8 cellular contexts compared by ENCODE assay signal in genomic region chr17:40068584-40068916, GRCh38. TPM values are rescaled to one million over a fixed set of nuclear protein-coding genes. Genes with fewer than 3 reads are reported as not detected.
A peak's percentile ranks its signal among the peaks of the same experiment; 100 is the strongest.
DNase-seq lines count a peak whose midpoint lies in the region; ATAC-seq and TF ChIP-seq lines count a peak whose summit lies in the region.

No MANE protein-coding gene starts in this region.

- no peaks in the 10 kb centered on the region for H3K36me3 ChIP-seq in GM23248 (ENCODE audit: low read depth)

- in situ Hi-C loops in GM23248 (cut with MboI), result no loop called here

- H3K9ac ChIP-seq in GM23248, result peak overlapping the region; percentile 83

- H3K4me3 ChIP-seq in GM23248 (peak overlapping the region; percentile 75), fibroblast of pulmonary artery (replicated peaks; ENCODE audit: low read depth, low read length) (peak overlapping the region; percentile 36), skeletal muscle cell (ENCODE audit: low read depth, low read length) (peak overlapping the region; percentile 2)

- no peak for DNase-seq in GM23248
- no peak for DNase-seq in T-helper 17 cell
- no peak for DNase-seq in fibroblast of pulmonary artery (ENCODE audit: low read depth)
- DNase-seq in skeletal muscle cell (ENCODE audit: low read depth), result no peak
- no peak for DNase-seq in HCEC 1CT
- no peak for DNase-seq in retina
- DNase-seq in amniotic stem cell (lab: John Stamatoyannopoulos, UW), result no peak

- H2AFZ ChIP-seq in GM23248, result peak overlapping the region; percentile 78; the same call in 1 of the 2 replicates

- H3K4me3 Mint-ChIP-seq in T-helper 17 cell, result peak overlapping the region; percentile 91

- H3F3A ChIP-seq in GM23248 (ENCODE audit: insufficient read depth), result peaks cover 26% of the 10 kb centered on the region

- peaks cover 70% of the 10 kb centered on the region for H3K79me2 ChIP-seq in GM23248 (ENCODE audit: insufficient read depth)

- no peaks in the 10 kb centered on the region for H3K27me3 ChIP-seq in GM23248 (replicated peaks; ENCODE audit: insufficient read depth)

- TF ChIP-seq CTCF in fibroblast of pulmonary artery (IDR thresholded peaks at IDR 0.05; ENCODE audit: low read length, missing control alignments), result no peak

- ATAC-seq in T-helper 17 cell (no peak), HG02642 (IDR thresholded peaks at IDR 0.05; ENCODE audit: poor library complexity, unreplicated experiment) (no peak)

- WGBS in GM23248 (ENCODE audit: low coverage in 1 of 2, low lambda C conversion rate in 2 of 2, missing lambda C conversion rate in 2 of 2), 2 experiments, result 4 to 12% methylated on average over 5 of the region's 5 CpGs

- H3K27me3 Mint-ChIP-seq in T-helper 17 cell, result no peaks in the 10 kb centered on the region

- H3K4me1 ChIP-seq in GM23248 (ENCODE audit: insufficient read depth), result peaks cover 62% of the 10 kb centered on the region

- peak overlapping the region; percentile 95 for H3K27ac Mint-ChIP-seq in T-helper 17 cell

- peaks cover 6% of the 10 kb centered on the region; the same call in 1 of the 2 replicates for H4K20me1 ChIP-seq in GM23248 (ENCODE audit: insufficient read depth)

- H3K4me1 Mint-ChIP-seq in T-helper 17 cell, result peaks cover 57% of the 10 kb centered on the region

- no peaks in the 10 kb centered on the region for H3K9me2 ChIP-seq in GM23248 (ENCODE audit: insufficient read depth)

- no peaks in the 10 kb centered on the region for H3K9me3 ChIP-seq in GM23248 (ENCODE audit: low read depth)
- H3K9me3 ChIP-seq in T-helper 17 cell (ENCODE audit: control insufficient read depth, low read length, poor library complexity, severe bottlenecking), result no peaks in the 10 kb centered on the region

- H3K4me2 ChIP-seq in GM23248 (ENCODE audit: unreplicated experiment), result peak overlapping the region; percentile 99

- H3K36me3 Mint-ChIP-seq in T-helper 17 cell (ENCODE audit: low read depth), result no peaks in the 10 kb centered on the region

- peak overlapping the region; percentile 84 for H3K27ac ChIP-seq in GM23248

RNA-seq across cellular contexts. Expression of gene THRA, which starts 5.8 kb away (rescaled TPM):
- total RNA-seq in GM23248 (2014; rRNA removed; shearing (Covaris generic)), result 33.3 and 36.2 TPM in 2 replicates
- 15.8 and 16.4 TPM in 2 replicates for polyA plus RNA-seq in GM23248 (2016; fragmentation: Nextera tagmentation; extraction: Ambion mirVana)
- total RNA-seq in T-helper 17 cell, result 10 to 100 TPM; 29.8 to 32.2 TPM

RNA-seq across cellular contexts. Expression of gene MED24, which starts 14.3 kb away (rescaled TPM):
- 35.3 and 37.3 TPM in 2 replicates for total RNA-seq in GM23248 (2014; rRNA removed; shearing (Covaris generic))
- 33.6 and 35.2 TPM in 2 replicates for polyA plus RNA-seq in GM23248 (2016; fragmentation: Nextera tagmentation; extraction: Ambion mirVana)
- 10 to 100 TPM; 73.7 to 77.5 TPM for total RNA-seq in T-helper 17 cell

RNA-seq across cellular contexts. Expression of gene NR1D1, which starts 31.8 kb away (rescaled TPM):
- 0.76 and 2.4 TPM in 2 replicates for total RNA-seq in GM23248 (2014; rRNA removed; shearing (Covaris generic))
- polyA plus RNA-seq in GM23248 (2016; fragmentation: Nextera tagmentation; extraction: Ambion mirVana), result 4.6 and 5.4 TPM in 2 replicates
- 100 to 1,000 TPM; 102 to 145 TPM for total RNA-seq in T-helper 17 cell

RNA-seq across cellular contexts. Expression of gene MSL1, which starts 53.2 kb away (rescaled TPM):
- 45.3 and 76.1 TPM in 2 replicates for total RNA-seq in GM23248 (2014; rRNA removed; shearing (Covaris generic))
- 8.9 and 9.0 TPM in 2 replicates for polyA plus RNA-seq in GM23248 (2016; fragmentation: Nextera tagmentation; extraction: Ambion mirVana)
- 100 to 1,000 TPM; 101 to 106 TPM for total RNA-seq in T-helper 17 cell

RNA-seq across cellular contexts. Expression of gene CSF3, which starts 53.3 kb away (rescaled TPM):
- not detected in 2 replicates for total RNA-seq in GM23248 (2014; rRNA removed; shearing (Covaris generic))
- 0.13 TPM in 1 of 2 replicates, not detected in the other for polyA plus RNA-seq in GM23248 (2016; fragmentation: Nextera tagmentation; extraction: Ambion mirVana)
- total RNA-seq in T-helper 17 cell, result not detected

Comparison
In these comparisons a context has a peak if more than half of its experiments do, and no peak if none do; other contexts are left out.
1. H3K4me3 ChIP-seq: peak in every context shown above with its lines; median percentile 75 in GM23248; 36 in fibroblast of pulmonary artery; 2 in skeletal muscle cell.
2. RNA of gene NR1D1, which starts 31.8 kb away (total RNA-seq): 102 to 145 TPM in T-helper 17 cell; 0.76 to 2.4 TPM in GM23248; every median in the first group is over 10 times any median in the second.